In the genomic region with DNA sequence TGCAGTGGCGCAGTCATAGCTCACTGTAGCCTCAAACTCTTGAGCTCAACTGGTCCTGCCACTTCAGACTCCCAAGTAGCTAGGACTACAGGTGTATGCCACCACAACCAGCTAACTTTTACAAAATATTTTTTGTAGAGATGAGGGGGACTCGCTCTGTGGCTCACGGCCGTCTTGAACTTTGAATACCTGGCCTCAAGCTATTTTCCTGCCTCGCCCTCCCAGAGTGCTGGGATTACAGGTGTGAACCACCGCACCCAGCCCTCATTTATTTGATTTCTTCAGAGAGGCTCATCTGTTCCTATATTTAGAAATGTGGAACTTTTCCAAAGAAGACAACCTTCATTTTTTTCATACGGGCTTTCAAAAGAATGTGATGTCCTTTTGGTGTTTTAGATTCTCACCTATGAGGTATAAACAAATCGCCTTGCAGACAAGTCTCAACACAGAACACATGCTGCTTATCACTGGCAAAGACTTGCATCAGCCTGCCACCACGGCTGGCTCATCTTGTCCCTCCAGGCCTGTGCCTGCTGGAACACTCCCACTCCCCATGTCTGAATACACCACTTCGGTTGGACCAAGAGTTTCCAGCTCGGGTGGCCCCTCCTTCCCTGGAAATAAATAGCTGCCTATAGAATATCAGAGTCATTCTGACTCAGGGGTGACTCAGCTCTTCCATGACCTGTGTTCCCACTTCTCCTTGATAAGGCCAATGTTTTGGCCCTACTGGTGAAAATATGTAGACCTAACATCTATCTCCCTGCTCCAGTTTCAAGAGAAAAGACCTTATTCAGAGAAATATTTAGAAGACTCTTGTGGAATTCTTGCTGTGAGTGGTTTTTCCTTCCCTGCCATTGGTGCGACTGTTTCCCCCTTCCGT, we compare ENCODE assay signal across 9 cellular contexts.
DNase-seq lines count a peak whose midpoint lies in the region; ATAC-seq lines count a peak whose summit lies in the region.
"Had no signal": no experiment of that assay in that cellular context is flagged by ENCODE, and none has a peak within 500 bp of the region (broad histone marks: within the 10 kb centered on the region; RNA-seq: fewer than 3 reads in every experiment).

No MANE protein-coding gene starts in this region.

- peaks cover 2% of the 10 kb centered on the region for H3K36me3 Mint-ChIP-seq in activated T-cell treated with anti-CD3 and anti-CD28 coated beads, Interleukin-2, amount 50 U/mL, for 24 hours (ENCODE audit: low read depth)
- no peaks in the 10 kb centered on the region for H3K36me3 Mint-ChIP-seq in immature natural killer cell

- H3K9me3 ChIP-seq in skeletal muscle satellite cell (replicated peaks; ENCODE audit: low read length) = no peaks in the 10 kb centered on the region

- peaks cover 5% of the 10 kb centered on the region for H3K9me3 Mint-ChIP-seq in activated T-cell treated with anti-CD3 and anti-CD28 coated beads, Interleukin-2, amount 50 U/mL, for 24 hours
- no peaks in the 10 kb centered on the region for H3K9me3 Mint-ChIP-seq in immature natural killer cell
- H3K9me3 Mint-ChIP-seq: nephron had no signal

- H3K27me3 ChIP-seq in skeletal muscle satellite cell (ENCODE audit: control insufficient read depth, insufficient read depth, low read length) = no peaks in the 10 kb centered on the region

- H3K36me3 ChIP-seq in skeletal muscle satellite cell (ENCODE audit: insufficient read depth, low read length) = no peaks in the 10 kb centered on the region

- H3K4me1 Mint-ChIP-seq in activated T-cell treated with anti-CD3 and anti-CD28 coated beads, Interleukin-2, amount 50 U/mL, for 24 hours (ENCODE audit: low read depth) = peaks cover 34% of the 10 kb centered on the region
- no peaks in the 10 kb centered on the region for H3K4me1 Mint-ChIP-seq in immature natural killer cell

- H3K27ac Mint-ChIP-seq in activated T-cell treated with anti-CD3 and anti-CD28 coated beads, Interleukin-2, amount 50 U/mL, for 24 hours = peak overlapping the region; percentile 96
- no peak overlapping the region for H3K27ac Mint-ChIP-seq in immature natural killer cell

- DNase-seq in DMS 273 (lab: John Stamatoyannopoulos, UW; ENCODE audit: unreplicated experiment) (peak; percentile 66), NCI-H2196 (lab: John Stamatoyannopoulos, UW; ENCODE audit: unreplicated experiment) (peak; percentile 75), glomerular visceral epithelial cell (ENCODE audit: extremely low spot score) (peak; percentile 91), NCI-H2227 (lab: John Stamatoyannopoulos, UW; ENCODE audit: unreplicated experiment) (no peak), immature natural killer cell (no peak)
- DNase-seq in activated T-cell treated with anti-CD3 and anti-CD28 coated beads, Interleukin-2, amount 50 U/mL, for 24 hours = peak; percentile 72

- H3K4me1 ChIP-seq in skeletal muscle satellite cell (ENCODE audit: control insufficient read depth, insufficient read depth, low read length) = peaks cover 41% of the 10 kb centered on the region

- H3K9ac ChIP-seq in skeletal muscle satellite cell (ENCODE audit: low read depth, low read length) = peak overlapping the region; percentile 18

- no peaks in the 10 kb centered on the region for H3K27me3 Mint-ChIP-seq in activated T-cell treated with anti-CD3 and anti-CD28 coated beads, Interleukin-2, amount 50 U/mL, for 24 hours
- H3K27me3 Mint-ChIP-seq in immature natural killer cell (ENCODE audit: low read depth in 3 of 3) = peaks cover 2 to 7% (median 6%) of the 10 kb centered on the region in 3 donors

- ATAC-seq in HG03378 (IDR thresholded peaks at IDR 0.05; ENCODE audit: unreplicated experiment) = no peak

- no peak overlapping the region for H3K4me3 ChIP-seq in skeletal muscle satellite cell (ENCODE audit: low read length)

- H3K4me2 ChIP-seq in skeletal muscle satellite cell (ENCODE audit: low read length) = peak overlapping the region; percentile 21

- H3K4me3 Mint-ChIP-seq in activated T-cell treated with anti-CD3 and anti-CD28 coated beads, Interleukin-2, amount 50 U/mL, for 24 hours = peak overlapping the region; percentile 37
- H3K4me3 Mint-ChIP-seq in immature natural killer cell = no peak overlapping the region
- H3K4me3 Mint-ChIP-seq: nephron had no signal

Comparison
In these comparisons a context has a peak if more than half of its experiments do, and no peak if none do; other contexts are left out.
1. DNase-seq: peak in DMS 273 (single experiment), NCI-H2196 (single experiment), activated T-cell treated with anti-CD3 and anti-CD28 coated beads, Interleukin-2, amount 50 U/mL, for 24 hours (single experiment) and glomerular visceral epithelial cell (single experiment); none in NCI-H2227 (single experiment) and immature natural killer cell (0 of 3).